In the genomic region with DNA sequence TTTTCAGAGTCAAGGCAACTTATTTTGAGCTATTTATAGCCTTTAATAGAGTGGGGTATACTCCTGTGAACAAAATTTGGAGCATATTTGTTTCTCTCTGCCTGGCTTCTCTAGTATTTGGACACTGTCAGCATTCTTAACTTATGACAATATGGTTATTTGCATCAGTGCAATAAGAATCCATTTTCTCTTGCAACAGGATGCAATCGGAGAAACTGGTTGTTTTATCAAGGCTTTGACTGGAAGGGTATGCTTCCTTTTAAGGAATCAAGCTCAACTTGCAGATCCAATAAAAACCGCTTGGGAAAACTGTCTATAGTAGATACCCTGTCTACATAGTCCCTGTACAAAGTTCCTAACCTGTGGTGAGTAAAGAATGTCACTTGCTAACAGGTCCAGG, we compare ENCODE assay signal across 19 cellular contexts.
DNase-seq lines count a peak whose midpoint lies in the region; ATAC-seq, FAIRE-seq and TF ChIP-seq lines count a peak whose summit lies in the region.
"Had no signal": no experiment of that assay in that cellular context is flagged by ENCODE, and none has a peak within 500 bp of the region (broad histone marks: within the 10 kb centered on the region; RNA-seq: fewer than 3 reads in every experiment).

No MANE protein-coding gene starts in this region.

- no peaks in the 10 kb centered on the region for H3K27me3 Mint-ChIP-seq in chondrocyte (ENCODE audit: low read depth)
- H3K27me3 Mint-ChIP-seq: activated CD8-positive, alpha-beta T cell treated with anti-CD3 and anti-CD28 coated beads for 36 hours; natural killer cell treated with Interleukin-12 subunit alpha and Interleukin-12 subunit beta and Interleukin-15 and Interleukin-18, amount 100 ng/mL, for 72 hours had no signal

- H3K27ac Mint-ChIP-seq in chondrocyte (ENCODE audit: unreplicated experiment) = peak overlapping the region; percentile 85
- H3K27ac Mint-ChIP-seq: activated CD8-positive, alpha-beta T cell treated with anti-CD3 and anti-CD28 coated beads for 36 hours; natural killer cell treated with Interleukin-12 subunit alpha and Interleukin-12 subunit beta and Interleukin-15 and Interleukin-18, amount 100 ng/mL, for 72 hours had no signal

- no peak for TF ChIP-seq POLR2A in H54 (IDR thresholded peaks at IDR 0.05; ENCODE audit: low read depth, low read length)

- peaks cover 29% of the 10 kb centered on the region for H3K4me1 Mint-ChIP-seq in chondrocyte (ENCODE audit: low read depth)

- intact Hi-C loops in Right ventricle myocardium superior (cut with DNase I) = no loop called here

- DNase-seq in AG10803 (ENCODE audit: low read depth) = peak; percentile 92
- DNase-seq in NCI-H226 = peak; percentile 2
- no peak for DNase-seq in chondrocyte (ENCODE audit: low spot score)
- DNase-seq in myocyte (ENCODE audit: low read depth) = peak; percentile 50
- DNase-seq in NCI-H1436 (lab: John Stamatoyannopoulos, UW) = no peak
- DNase-seq in DMS153 treated with DMSO at 0.1 percent for 48 hours (lab: John Stamatoyannopoulos, UW; ENCODE audit: unreplicated experiment) = no peak
- no peak for DNase-seq in H54 (ENCODE audit: insufficient read length, low spot score)
- no peak for DNase-seq in Right ventricle myocardium superior
- DNase-seq: activated CD8-positive, alpha-beta T cell treated with anti-CD3 and anti-CD28 coated beads for 36 hours; head of caudate nucleus; islet precursor cell; mammary epithelial cell; MV-4-11; NCI-H2081; NCI-H69; stomach had no signal

- TF ChIP-seq CTCF in AG10803 (conservative IDR thresholded peaks at IDR 0.05; ENCODE audit: low read length) = no peak
- TF ChIP-seq CTCF in chondrocyte (IDR thresholded peaks at IDR 0.05) = no peak

- FAIRE-seq in H54 (lab: Jason Lieb, UNC) = no peak
- FAIRE-seq: endometrium, RCC 7860 had no signal

- H3K36me3 Mint-ChIP-seq in chondrocyte (ENCODE audit: low read depth) = peaks cover 4% of the 10 kb centered on the region
- H3K36me3 Mint-ChIP-seq: natural killer cell treated with Interleukin-12 subunit alpha and Interleukin-12 subunit beta and Interleukin-15 and Interleukin-18, amount 100 ng/mL, for 72 hours had no signal

- no peak for ATAC-seq in Right ventricle myocardium superior (ENCODE audit: poor library complexity)
- ATAC-seq: activated CD8-positive, alpha-beta T cell treated with anti-CD3 and anti-CD28 coated beads for 36 hours; natural killer cell treated with Interleukin-12 subunit alpha and Interleukin-12 subunit beta and Interleukin-15 and Interleukin-18, amount 100 ng/mL, for 72 hours had no signal

- no peaks in the 10 kb centered on the region for H3K9me3 Mint-ChIP-seq in chondrocyte (ENCODE audit: low read depth)
- H3K9me3 Mint-ChIP-seq: natural killer cell treated with Interleukin-12 subunit alpha and Interleukin-12 subunit beta and Interleukin-15 and Interleukin-18, amount 100 ng/mL, for 72 hours had no signal

- no peak overlapping the region for H3K4me3 Mint-ChIP-seq in chondrocyte (ENCODE audit: unreplicated experiment)
- H3K4me3 Mint-ChIP-seq: activated CD8-positive, alpha-beta T cell treated with anti-CD3 and anti-CD28 coated beads for 36 hours; natural killer cell treated with Interleukin-12 subunit alpha and Interleukin-12 subunit beta and Interleukin-15 and Interleukin-18, amount 100 ng/mL, for 72 hours had no signal

- no peak overlapping the region for H3K4me3 ChIP-seq in AG10803 (ENCODE audit: low read length)
- H3K4me3 ChIP-seq: stomach had no signal

Comparison
In these comparisons a context has a peak if more than half of its experiments do, and no peak if none do; other contexts are left out.
1. DNase-seq: peak in AG10803 (single experiment), NCI-H226 (single experiment) and myocyte (single experiment); none in chondrocyte (single experiment), NCI-H1436 (single experiment), DMS153 treated with DMSO at 0.1 percent for 48 hours (single experiment), H54 (single experiment) and Right ventricle myocardium superior (single experiment).